8 cellular contexts compared by ENCODE assay signal in the genomic region with DNA sequence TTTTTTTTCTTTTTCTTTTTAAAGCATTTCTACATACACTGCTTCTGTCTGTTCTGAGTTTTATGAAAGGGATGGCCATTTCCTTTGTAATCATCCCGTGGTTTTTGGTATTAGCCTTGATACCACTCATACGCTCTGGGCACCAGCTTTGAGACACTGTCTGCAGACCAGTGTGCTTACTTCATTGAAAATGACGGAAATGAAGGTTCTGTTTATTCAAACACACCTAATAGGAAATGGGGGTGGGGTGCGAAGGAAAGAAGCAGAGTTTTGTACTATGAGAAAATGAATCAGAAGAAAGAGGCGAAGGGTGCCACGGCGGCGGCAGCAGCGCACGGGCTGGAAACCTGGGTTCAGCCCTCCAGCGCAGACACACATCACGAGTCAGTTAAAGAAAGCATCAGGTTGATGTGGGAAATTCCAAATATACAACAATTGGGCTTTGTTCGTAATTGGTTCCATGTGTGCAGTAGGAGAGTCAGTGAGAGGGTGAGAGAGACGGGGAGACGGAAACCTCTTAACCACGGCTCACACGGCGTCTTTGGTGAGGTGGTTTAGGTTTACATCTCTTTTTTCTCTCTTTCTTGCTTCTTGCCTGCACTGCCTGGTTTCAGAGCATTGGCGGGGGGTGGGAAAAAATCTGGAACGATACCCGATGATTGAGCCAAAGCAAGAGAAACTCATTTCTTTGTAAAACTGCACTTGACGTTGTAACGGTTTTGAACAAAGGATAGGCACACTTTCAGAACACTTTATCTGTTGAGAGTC.
DNase-seq lines count a peak whose midpoint lies in the region; ATAC-seq, FAIRE-seq and TF ChIP-seq lines count a peak whose summit lies in the region.

No MANE protein-coding gene starts in this region.

- H3K4me3 ChIP-seq in Panc1 (ENCODE audit: low read depth in 2 of 2, low read length in 2 of 2) (peak overlapping the region; percentile 30 to 67), kidney (ENCODE audit: low read length in 2 of 2) (peak overlapping the region; percentile 41 to 48)

- H3K4me1 ChIP-seq in Panc1 (ENCODE audit: control insufficient read depth, insufficient read depth, low read length): peaks cover 3% of the 10 kb centered on the region; the same call in 1 of the 2 replicates
- H3K4me1 ChIP-seq in kidney (ENCODE audit: control insufficient read depth in 1 of 2, insufficient read depth in 1 of 2, low read depth in 1 of 2, low read length in 2 of 2): peaks cover 0 to 6% of the 10 kb centered on the region in 2 donors

- peak overlapping the region; percentile 48; the same call in 1 of the 2 replicates for H3K27ac ChIP-seq in Panc1 (ENCODE audit: low read length)
- H3K27ac ChIP-seq in kidney (ENCODE audit: low read depth in 2 of 2, low read length in 2 of 2): no peak overlapping the region

- H3K9me3 ChIP-seq in Panc1 (ENCODE audit: control insufficient read depth, insufficient read depth, low read depth, low read length) (no peaks in the 10 kb centered on the region), kidney (ENCODE audit: control insufficient read depth in 1 of 2, low read length in 2 of 2) (no peaks in the 10 kb centered on the region)

- ATAC-seq in GM18907 (IDR thresholded peaks at IDR 0.05; ENCODE audit: unreplicated experiment) (peak; percentile 61), Panc1 (peak; percentile 59), GM19467 (IDR thresholded peaks at IDR 0.05; ENCODE audit: unreplicated experiment) (no peak)

- H3K27me3 ChIP-seq in Panc1 (ENCODE audit: control insufficient read depth, insufficient read depth, low read length): peaks cover 2% of the 10 kb centered on the region; the same call in 1 of the 2 replicates

- FAIRE-seq in kidney (lab: Jason Lieb, UNC): no peak

- TF ChIP-seq CTCF in Panc1 (IDR thresholded peaks at IDR 0.05) (no peak), kidney (IDR thresholded peaks at IDR 0.05; ENCODE audit: borderline replicate concordance, extremely low read depth, insufficient read depth) (no peak)

- in situ Hi-C loops in Panc1 (cut with HindIII; ENCODE audit: low pct_unique_long_range_greater_than_20kb, low sequenced_read_pairs): no loop called here

- CTCF ChIA-PET in Panc1 (lab: Charles Lee): no interaction called here

- POLR2A ChIA-PET in Panc1 (lab: Charles Lee): no interaction called here

- intact Hi-C loops in Panc1 (cut with micrococcal nuclease; ENCODE audit: unreplicated experiment): no loop called here
- intact Hi-C loops in kidney (cut with DNase I): no loop called here

- BruUV-seq in Panc1 (replicated peaks; lab: Mats Ljungman, UMichigan): no TSS peak

- H3K9ac ChIP-seq in kidney (ENCODE audit: low read length in 2 of 2): peak overlapping the region in 1 of 2 donors; percentile 38

- no peaks in the 10 kb centered on the region for H3K36me3 ChIP-seq in Panc1 (ENCODE audit: control insufficient read depth, insufficient read depth, low read length)
- no peaks in the 10 kb centered on the region for H3K36me3 ChIP-seq in kidney (ENCODE audit: control insufficient read depth in 1 of 2, insufficient read depth in 2 of 2, low read length in 2 of 2)

- DNase-seq in Panc1 (ENCODE audit: low read depth, low spot score) (no peak), kidney (no peak), NCI-H1694 treated with DMSO at 0.1 percent for 48 hours (lab: John Stamatoyannopoulos, UW) (no peak), SKM-1 (lab: John Stamatoyannopoulos, UW; ENCODE audit: unreplicated experiment) (no peak)
- DNase-seq in activated gamma-delta T cell treated with anti-CD3 and anti-CD28 coated beads, Interleukin-2, amount 50 U/mL, for 16 hours (ENCODE audit: low read depth): peak; percentile 20
- DNase-seq in stimulated activated CD4-positive, alpha-beta T cell treated with anti-CD3 and anti-CD28 coated beads, TNF-alpha, amount 100 ng/mL, for 4 hours (ENCODE audit: low read depth in 3 of 3): peak; percentile 44 to 74 (median 69)

Comparison
In these comparisons a context has a peak if more than half of its experiments do, and no peak if none do; other contexts are left out.
1. DNase-seq: peak in activated gamma-delta T cell treated with anti-CD3 and anti-CD28 coated beads, Interleukin-2, amount 50 U/mL, for 16 hours (single experiment) and stimulated activated CD4-positive, alpha-beta T cell treated with anti-CD3 and anti-CD28 coated beads, TNF-alpha, amount 100 ng/mL, for 4 hours (3 of 3); none in Panc1 (single experiment), kidney (single experiment), NCI-H1694 treated with DMSO at 0.1 percent for 48 hours (single experiment) and SKM-1 (single experiment).